ENCODE assay signal across 20 cellular contexts in genomic region chr16:31403590-31404352, GRCh38. TPM values are rescaled to one million over a fixed set of nuclear protein-coding genes. Genes with fewer than 3 reads are reported as not detected.
DNase-seq lines count a peak whose midpoint lies in the region; FAIRE-seq and TF ChIP-seq lines count a peak whose summit lies in the region.
"Had no signal": no experiment of that assay in that cellular context is flagged by ENCODE, and none has a peak within 500 bp of the region (broad histone marks: within the 10 kb centered on the region; RNA-seq: fewer than 3 reads in every experiment).

No MANE protein-coding gene starts in this region.

- no peak for TF ChIP-seq CTCF in GM12865 (IDR thresholded peaks at IDR 0.05; ENCODE audit: insufficient read depth, low read depth, low read length, missing control alignments)
- no peak for TF ChIP-seq CTCF in OCI-LY1 (IDR thresholded peaks at IDR 0.05; ENCODE audit: low read length)
- TF ChIP-seq CTCF in glutamatergic neuron (IDR thresholded peaks at IDR 0.05; ENCODE audit: partially characterized antibody, unreplicated experiment) = no peak
- TF ChIP-seq CTCF in dorsolateral prefrontal cortex (IDR thresholded peaks at IDR 0.05 in 54 of 56, conservative IDR thresholded peaks at IDR 0.05 in 2 of 56; ENCODE audit: low read depth in 1 of 56, partially characterized antibody in 56 of 56) = no peak

- no peak for FAIRE-seq in small intestine (lab: Jason Lieb, UNC)
- FAIRE-seq: GM12892 had no signal

- intact Hi-C loops in dendritic cell treated with granulocyte-macrophage colony-stimulating factor and Interleukin-4, amounts not matched to agents 40 ng/mL and 50 ng/mL, for 4 days (cut with micrococcal nuclease) = no loop called here
- intact Hi-C loops in dorsolateral prefrontal cortex (cut with DNase I) = no loop called here

- H3K36me3 ChIP-seq in OCI-LY1 (ENCODE audit: insufficient read depth, low read length) (no peaks in the 10 kb centered on the region; the same call in 1 of the 2 replicates), subcutaneous abdominal adipose tissue (ENCODE audit: control insufficient read depth in 5 of 5, insufficient read depth in 5 of 5, low read length in 5 of 5) (no peaks in the 10 kb centered on the region), small intestine (ENCODE audit: control insufficient read depth in 2 of 2, insufficient read depth in 2 of 2, low read length in 2 of 2) (no peaks in the 10 kb centered on the region)
- H3K36me3 ChIP-seq: left lung, Peyer's patch, sigmoid colon had no signal

- H3K27ac ChIP-seq in OCI-LY1 (ENCODE audit: low read depth, low read length, poor library complexity, severe bottlenecking) (no peak overlapping the region), subcutaneous abdominal adipose tissue (ENCODE audit: low read depth, low read length) (no peak overlapping the region), small intestine (ENCODE audit: low read depth in 1 of 2, low read length in 1 of 2) (no peak overlapping the region), dorsolateral prefrontal cortex (no peak overlapping the region)
- H3K27ac ChIP-seq: left lung, Peyer's patch, sigmoid colon had no signal

- no peaks in the 10 kb centered on the region for H3K79me2 ChIP-seq in OCI-LY1 (ENCODE audit: insufficient read depth, low read length)

- peak overlapping the region; percentile 14 for H3K27ac Mint-ChIP-seq in dendritic cell treated with granulocyte-macrophage colony-stimulating factor and Interleukin-4, amounts not matched to agents 40 ng/mL and 50 ng/mL, for 4 days
- no peak overlapping the region for H3K27ac Mint-ChIP-seq in glutamatergic neuron (ENCODE audit: unreplicated experiment)
- H3K27ac Mint-ChIP-seq: activated T-helper 1 cell treated with anti-CD3 and anti-CD28 coated beads, Interleukin-12 subunit alpha, Interleukin-12 subunit beta, Interleukin-2, Interleukin-4 antibody, amounts not matched to agents 30 ng/mL and 10 ng/mL and 1 ng/mL, durations not matched to agents 14 hours and 24 hours and 36 hours; GM23338 had no signal

- H3K9me3 ChIP-seq in OCI-LY1 (ENCODE audit: low read length) (no peaks in the 10 kb centered on the region), subcutaneous abdominal adipose tissue (ENCODE audit: control insufficient read depth in 5 of 5, low read length in 5 of 5) (peaks cover 0 to 14% (median 9%) of the 10 kb centered on the region in 5 donors), small intestine (ENCODE audit: control insufficient read depth, low read depth) (no peaks in the 10 kb centered on the region)
- H3K9me3 ChIP-seq: Peyer's patch had no signal

- peaks cover 16% of the 10 kb centered on the region for H3K27me3 Mint-ChIP-seq in dendritic cell treated with granulocyte-macrophage colony-stimulating factor and Interleukin-4, amounts not matched to agents 40 ng/mL and 50 ng/mL, for 4 days
- H3K27me3 Mint-ChIP-seq in glutamatergic neuron (ENCODE audit: unreplicated experiment) = peaks cover 6% of the 10 kb centered on the region

- peaks cover 9% of the 10 kb centered on the region for H3K9me3 Mint-ChIP-seq in dendritic cell treated with granulocyte-macrophage colony-stimulating factor and Interleukin-4, amounts not matched to agents 40 ng/mL and 50 ng/mL, for 4 days
- H3K9me3 Mint-ChIP-seq in glutamatergic neuron (ENCODE audit: unreplicated experiment) = peaks cover 6% of the 10 kb centered on the region

- H3K4me2 ChIP-seq in OCI-LY1 (ENCODE audit: low read length) = peak overlapping the region; percentile 55; the same call in 1 of the 2 replicates
- H3K4me2 ChIP-seq: GM23338 had no signal

- H3K36me3 Mint-ChIP-seq in dendritic cell treated with granulocyte-macrophage colony-stimulating factor and Interleukin-4, amounts not matched to agents 40 ng/mL and 50 ng/mL, for 4 days (ENCODE audit: low read depth) = no peaks in the 10 kb centered on the region
- peaks cover 9% of the 10 kb centered on the region for H3K36me3 Mint-ChIP-seq in glutamatergic neuron (ENCODE audit: unreplicated experiment)

- peak overlapping the region; percentile 50; the same call in 1 of the 2 replicates for H3K9ac ChIP-seq in OCI-LY1 (ENCODE audit: low read length)
- H3K9ac ChIP-seq in subcutaneous abdominal adipose tissue (ENCODE audit: low read length in 5 of 5) = peak overlapping the region in 3 of 5 donors; percentile 10 to 48 (median 43)

- no peaks in the 10 kb centered on the region for H3F3A ChIP-seq in OCI-LY1 (ENCODE audit: insufficient read depth, low read length)

- no peak overlapping the region for H2AFZ ChIP-seq in OCI-LY1 (ENCODE audit: low read length)
- H2AFZ ChIP-seq: GM23338 had no signal

- 83 to 86% (median 83%) methylated on average over 19 to 21 of the region's 21 CpGs for WGBS in small intestine, 3 donors

- no peaks in the 10 kb centered on the region for H3K9me2 ChIP-seq in OCI-LY1 (ENCODE audit: low read depth, low read length)

- H4K20me1 ChIP-seq in OCI-LY1 (ENCODE audit: insufficient read depth, low read length) = no peaks in the 10 kb centered on the region

- peaks cover 37% of the 10 kb centered on the region for H3K4me1 Mint-ChIP-seq in dendritic cell treated with granulocyte-macrophage colony-stimulating factor and Interleukin-4, amounts not matched to agents 40 ng/mL and 50 ng/mL, for 4 days (ENCODE audit: low read depth)
- H3K4me1 Mint-ChIP-seq in glutamatergic neuron (ENCODE audit: low read depth, unreplicated experiment) = no peaks in the 10 kb centered on the region
- H3K4me1 Mint-ChIP-seq: GM23338 had no signal

- H3K27me3 ChIP-seq in OCI-LY1 (ENCODE audit: insufficient read depth, low read length) = no peaks in the 10 kb centered on the region; the same call in 1 of the 2 replicates
- H3K27me3 ChIP-seq in subcutaneous abdominal adipose tissue (ENCODE audit: control insufficient read depth in 5 of 5, insufficient read depth in 4 of 5, low read length in 5 of 5) = peaks cover 0 to 4% (median 0%) of the 10 kb centered on the region in 5 donors
- no peaks in the 10 kb centered on the region for H3K27me3 ChIP-seq in small intestine (ENCODE audit: control insufficient read depth in 2 of 2, insufficient read depth in 2 of 2, low read length in 2 of 2)
- peaks cover 0 to 6% (median 0%) of the 10 kb centered on the region in 45 donors for H3K27me3 ChIP-seq in dorsolateral prefrontal cortex
- H3K27me3 ChIP-seq: Peyer's patch had no signal

- DNase-seq in GM12865 (ENCODE audit: low read depth) = no peak
- no peak for DNase-seq in small intestine
- no peak for DNase-seq in glutamatergic neuron
- no peak for DNase-seq in dorsolateral prefrontal cortex
- DNase-seq: caudate nucleus, foreskin fibroblast, left lung, NCI-H2081, NCI-H526 treated with DMSO at 0.1 percent for 48 hours, Peyer's patch, sigmoid colon had no signal

- no peak overlapping the region for H3K4me3 Mint-ChIP-seq in dendritic cell treated with granulocyte-macrophage colony-stimulating factor and Interleukin-4, amounts not matched to agents 40 ng/mL and 50 ng/mL, for 4 days
- H3K4me3 Mint-ChIP-seq in glutamatergic neuron (ENCODE audit: unreplicated experiment) = no peak overlapping the region
- H3K4me3 Mint-ChIP-seq: activated T-helper 1 cell treated with anti-CD3 and anti-CD28 coated beads, Interleukin-12 subunit alpha, Interleukin-12 subunit beta, Interleukin-2, Interleukin-4 antibody, amounts not matched to agents 30 ng/mL and 10 ng/mL and 1 ng/mL, durations not matched to agents 14 hours and 24 hours and 36 hours had no signal

- H3K4me3 ChIP-seq in GM12865 (ENCODE audit: low read depth, low read length) (peak overlapping the region; percentile 32), OCI-LY1 (ENCODE audit: low read depth, low read length, poor library complexity, severe bottlenecking) (peak overlapping the region; percentile 57), subcutaneous abdominal adipose tissue (ENCODE audit: low read depth in 1 of 5, low read length in 5 of 5) (peak overlapping the region; percentile 18 to 74 (median 47)), small intestine (ENCODE audit: low read depth in 1 of 2, low read length in 2 of 2) (no peak overlapping the region), dorsolateral prefrontal cortex (peak overlapping the region in 16 of 59 donors; percentile 4 to 48 (median 25))
- H3K4me3 ChIP-seq: GM23338, Peyer's patch, sigmoid colon had no signal

- H3K4me1 ChIP-seq in OCI-LY1 (ENCODE audit: insufficient read depth, low read length, severe bottlenecking) (no peaks in the 10 kb centered on the region), subcutaneous abdominal adipose tissue (ENCODE audit: control insufficient read depth in 5 of 5, insufficient read depth in 5 of 5, low read length in 5 of 5) (peaks cover 0 to 11% (median 7%) of the 10 kb centered on the region in 5 donors), small intestine (ENCODE audit: control insufficient read depth in 2 of 2, insufficient read depth in 1 of 2, low read depth in 1 of 2, low read length in 1 of 2) (no peaks in the 10 kb centered on the region)
- H3K4me1 ChIP-seq: Peyer's patch, sigmoid colon had no signal

RNA-seq across cellular contexts. Expression of gene ITGAD, which starts 10.6 kb away (rescaled TPM):
- polyA plus RNA-seq in small intestine = under 1 TPM in 1 of 3 donors, not detected in 2; 0.06 TPM
- total RNA-seq in glutamatergic neuron (ENCODE audit: unreplicated experiment) (not detected), dorsolateral prefrontal cortex (under 1 TPM in 13 of 120 experiments, not detected in 107; 0.10 to 0.74 (median 0.17) TPM)
- total RNA-seq: activated T-helper 1 cell treated with anti-CD3 and anti-CD28 coated beads, Interleukin-12 subunit alpha, Interleukin-12 subunit beta, Interleukin-2, Interleukin-4 antibody, amounts not matched to agents 30 ng/mL and 10 ng/mL and 1 ng/mL, durations not matched to agents 14 hours and 24 hours and 36 hours; G401; GM23338; HT1080; osteocyte; sigmoid colon had no signal
- polyA plus RNA-seq: GM23338 had no signal

RNA-seq across cellular contexts. Expression of gene COX6A2, which starts 24.4 kb away (rescaled TPM):
- 10 to 100 TPM in 2 of 3 donors, under 1 TPM in 1; 0.60 to 24.3 (median 15.0) TPM for polyA plus RNA-seq in small intestine
- not detected for total RNA-seq in glutamatergic neuron (ENCODE audit: unreplicated experiment)
- total RNA-seq in dorsolateral prefrontal cortex = 1 to 10 TPM in 10 of 120 experiments, not detected in 110; 1.2 to 2.2 (median 1.5) TPM
- total RNA-seq: activated T-helper 1 cell treated with anti-CD3 and anti-CD28 coated beads, Interleukin-12 subunit alpha, Interleukin-12 subunit beta, Interleukin-2, Interleukin-4 antibody, amounts not matched to agents 30 ng/mL and 10 ng/mL and 1 ng/mL, durations not matched to agents 14 hours and 24 hours and 36 hours; G401; GM23338; HT1080; osteocyte; Peyer's patch; sigmoid colon had no signal

RNA-seq across cellular contexts. Expression of gene ZNF843, which starts 38.8 kb away (rescaled TPM):
- polyA plus RNA-seq in small intestine = under 1 TPM; 0.30 to 0.54 (median 0.45) TPM
- total RNA-seq in glutamatergic neuron (ENCODE audit: unreplicated experiment) (1.1 TPM), dorsolateral prefrontal cortex (1 to 10 TPM; 1.2 to 5.3 (median 2.9) TPM)
- total RNA-seq: GM23338, HT1080 had no signal
- polyA plus RNA-seq: GM23338 had no signal

RNA-seq across cellular contexts. Expression of gene ITGAX, which starts 48.8 kb away (rescaled TPM):
- 1 to 10 TPM in 1 of 3 donors, under 1 TPM in 2; 0.22 to 2.0 (median 0.27) TPM for polyA plus RNA-seq in small intestine
- not detected for total RNA-seq in glutamatergic neuron (ENCODE audit: unreplicated experiment)
- 10 to 100 TPM in 68 of 120 experiments, 1 to 10 TPM in 52; 2.0 to 27.4 (median 10.6) TPM for total RNA-seq in dorsolateral prefrontal cortex
- total RNA-seq: GM23338, osteocyte had no signal
- polyA plus RNA-seq: GM23338 had no signal

RNA-seq across cellular contexts. Expression of gene ARMC5, which starts 55.5 kb away (rescaled TPM):
- polyA plus RNA-seq in small intestine = 10 to 100 TPM; 12.3 to 20.5 (median 15.0) TPM
- 15.8 TPM for total RNA-seq in glutamatergic neuron (ENCODE audit: unreplicated experiment)
- 10 to 100 TPM; 10.4 to 21.8 (median 15.2) TPM for total RNA-seq in dorsolateral prefrontal cortex

Comparison
In these comparisons a context has a peak if more than half of its experiments do, and no peak if none do; other contexts are left out.
1. H3K4me3 ChIP-seq: peak in GM12865 (single experiment), OCI-LY1 (single experiment) and subcutaneous abdominal adipose tissue (5 of 5); none in small intestine (0 of 2).